In genomic region chr10:46557319-46558140, GRCh38 we compare ENCODE assay signal across 10 cellular contexts. TPM values are rescaled to one million over a fixed set of nuclear protein-coding genes. Genes with fewer than 3 reads are reported as not detected.
DNase-seq lines count a peak whose midpoint lies in the region; ATAC-seq and TF ChIP-seq lines count a peak whose summit lies in the region.
"Had no signal": no experiment of that assay in that cellular context is flagged by ENCODE, and none has a peak within 500 bp of the region (broad histone marks: within the 10 kb centered on the region; RNA-seq: fewer than 3 reads in every experiment).

No MANE protein-coding gene starts in this region.

- H3K9me3 Mint-ChIP-seq in activated CD4-positive, alpha-beta T cell treated with anti-CD3 and anti-CD28 coated beads for 36 hours (ENCODE audit: low read depth): no peaks in the 10 kb centered on the region
- no peaks in the 10 kb centered on the region for H3K9me3 Mint-ChIP-seq in activated CD4-positive, alpha-beta T cell treated with anti-CD3 and anti-CD28 coated beads, Interleukin-2, amount 10 ng/mL, durations not matched to agents 24 days and 14 days
- H3K9me3 Mint-ChIP-seq in activated naive CD8-positive, alpha-beta T cell (ENCODE audit: low read depth): no peaks in the 10 kb centered on the region

- TF ChIP-seq CTCF in lower leg skin (IDR thresholded peaks at IDR 0.05) (no peak), testis (IDR thresholded peaks at IDR 0.05) (no peak)

- H3K36me3 ChIP-seq in testis (ENCODE audit: low read depth, missing control alignments): no peaks in the 10 kb centered on the region

- POLR2A ChIA-PET in activated CD4-positive, alpha-beta T cell treated with anti-CD3 and anti-CD28 coated beads for 36 hours (lab: Charles Lee): no interaction called here

- H3K27me3 ChIP-seq in testis: no peaks in the 10 kb centered on the region

- H3K27ac Mint-ChIP-seq in activated CD4-positive, alpha-beta T cell treated with anti-CD3 and anti-CD28 coated beads for 36 hours: no peak overlapping the region
- no peak overlapping the region for H3K27ac Mint-ChIP-seq in activated CD4-positive, alpha-beta T cell treated with anti-CD3 and anti-CD28 coated beads, Interleukin-2, amount 10 ng/mL, durations not matched to agents 24 days and 14 days
- H3K27ac Mint-ChIP-seq in activated naive CD8-positive, alpha-beta T cell: no peak overlapping the region

- H3K4me3 ChIP-seq in lower leg skin (ENCODE audit: low read depth, poor library complexity, severe bottlenecking) (no peak overlapping the region), testis (peak overlapping the region in 1 of 2 donors; percentile 43)

- 89 to 90% methylated on average over 33 of the region's 33 CpGs for WGBS in lower leg skin, 2 donors
- 69 to 77% methylated on average over 32 to 33 of the region's 33 CpGs for WGBS in testis, 2 donors

- ATAC-seq in activated CD4-positive, alpha-beta T cell treated with anti-CD3 and anti-CD28 coated beads for 36 hours: no peak
- ATAC-seq in GM18502 (IDR thresholded peaks at IDR 0.05; ENCODE audit: poor library complexity, unreplicated experiment): no peak

- CTCF ChIA-PET in activated CD4-positive, alpha-beta T cell treated with anti-CD3 and anti-CD28 coated beads for 36 hours (lab: Charles Lee): no interaction called here

- H3K9me3 ChIP-seq in testis: no peaks in the 10 kb centered on the region

- H3K4me1 Mint-ChIP-seq in activated CD4-positive, alpha-beta T cell treated with anti-CD3 and anti-CD28 coated beads for 36 hours: peaks cover 6% of the 10 kb centered on the region
- H3K4me1 Mint-ChIP-seq in activated CD4-positive, alpha-beta T cell treated with anti-CD3 and anti-CD28 coated beads, Interleukin-2, amount 10 ng/mL, durations not matched to agents 24 days and 14 days: peaks cover 2% of the 10 kb centered on the region
- peaks cover 5% of the 10 kb centered on the region for H3K4me1 Mint-ChIP-seq in activated naive CD8-positive, alpha-beta T cell (ENCODE audit: low read depth)

- no peak for DNase-seq in activated CD4-positive, alpha-beta T cell treated with anti-CD3 and anti-CD28 coated beads for 36 hours
- no peak for DNase-seq in activated CD4-positive, alpha-beta T cell treated with anti-CD3 and anti-CD28 coated beads, Interleukin-2, amount 10 ng/mL, durations not matched to agents 24 days and 14 days
- DNase-seq in lower leg skin (ENCODE audit: low spot score in 2 of 2): peak; percentile 25 to 90
- DNase-seq in testis: peak; percentile 19
- DNase-seq in AG20443 (ENCODE audit: low spot score): no peak
- no peak for DNase-seq in effector CD4-positive, alpha-beta T cell
- DNase-seq: NCI-H187 had no signal

- peaks cover 6% of the 10 kb centered on the region for H3K27me3 Mint-ChIP-seq in activated CD4-positive, alpha-beta T cell treated with anti-CD3 and anti-CD28 coated beads for 36 hours
- H3K27me3 Mint-ChIP-seq in activated CD4-positive, alpha-beta T cell treated with anti-CD3 and anti-CD28 coated beads, Interleukin-2, amount 10 ng/mL, durations not matched to agents 24 days and 14 days: no peaks in the 10 kb centered on the region
- H3K27me3 Mint-ChIP-seq in activated naive CD8-positive, alpha-beta T cell: peaks cover 3% of the 10 kb centered on the region

- TF ChIP-seq POLR2A in lower leg skin (IDR thresholded peaks at IDR 0.05): no peak
- TF ChIP-seq POLR2A in testis (IDR thresholded peaks at IDR 0.05): no peak

- peaks cover 6% of the 10 kb centered on the region for H3K4me1 ChIP-seq in testis

- H3K27ac ChIP-seq in testis: no peak overlapping the region

- H3K36me3 Mint-ChIP-seq in activated CD4-positive, alpha-beta T cell treated with anti-CD3 and anti-CD28 coated beads for 36 hours (ENCODE audit: low read depth): no peaks in the 10 kb centered on the region
- no peaks in the 10 kb centered on the region for H3K36me3 Mint-ChIP-seq in activated CD4-positive, alpha-beta T cell treated with anti-CD3 and anti-CD28 coated beads, Interleukin-2, amount 10 ng/mL, durations not matched to agents 24 days and 14 days (ENCODE audit: low read depth)
- H3K36me3 Mint-ChIP-seq in activated naive CD8-positive, alpha-beta T cell: no peaks in the 10 kb centered on the region

- intact Hi-C loops in activated CD4-positive, alpha-beta T cell treated with anti-CD3 and anti-CD28 coated beads for 36 hours (cut with DNase I, micrococcal nuclease): no loop called here
- intact Hi-C loops in activated CD4-positive, alpha-beta T cell treated with anti-CD3 and anti-CD28 coated beads, Interleukin-2, amount 10 ng/mL, durations not matched to agents 24 days and 14 days (cut with micrococcal nuclease): no loop called here
- intact Hi-C loops in lower leg skin (cut with DNase I; ENCODE audit: low total_unique reads): no loop called here
- intact Hi-C loops in testis (cut with DNase I; ENCODE audit: low total_unique reads): no loop called here

- H3K4me3 Mint-ChIP-seq in activated CD4-positive, alpha-beta T cell treated with anti-CD3 and anti-CD28 coated beads for 36 hours: peak overlapping the region; percentile 45
- H3K4me3 Mint-ChIP-seq in activated CD4-positive, alpha-beta T cell treated with anti-CD3 and anti-CD28 coated beads, Interleukin-2, amount 10 ng/mL, durations not matched to agents 24 days and 14 days: no peak overlapping the region
- H3K4me3 Mint-ChIP-seq in activated naive CD8-positive, alpha-beta T cell: peak overlapping the region; percentile 81

RNA-seq across cellular contexts. Expression of gene GPRIN2, which starts 1.1 kb away (rescaled TPM):
- total RNA-seq in activated CD4-positive, alpha-beta T cell treated with anti-CD3 and anti-CD28 coated beads for 36 hours: not detected
- total RNA-seq in activated CD4-positive, alpha-beta T cell treated with anti-CD3 and anti-CD28 coated beads, Interleukin-2, amount 10 ng/mL, durations not matched to agents 24 days and 14 days: not detected in 2 replicates
- total RNA-seq in lower leg skin: 100 to 1,000 TPM in 1 of 4 donors, 10 to 100 TPM in 3; 50.5 to 118 (median 61.8) TPM
- 1 to 10 TPM; 4.3 to 4.9 TPM for total RNA-seq in testis
- 5.7 TPM for polyA plus RNA-seq in testis (ENCODE audit: insufficient read depth, low read depth, low replicate concordance)
- total RNA-seq: T-helper 1 cell treated with Interleukin-12 subunit alpha and Interleukin-12 subunit beta and Interleukin-4 antibody, amounts not matched to agents 30 ng/mL and 1 ng/mL, for 36 hours had no signal

RNA-seq across cellular contexts. Expression of gene SYT15, which starts 21.4 kb away (rescaled TPM):
- under 1 TPM; 0.91 to 0.93 TPM for total RNA-seq in activated CD4-positive, alpha-beta T cell treated with anti-CD3 and anti-CD28 coated beads for 36 hours
- 1.3 and 1.8 TPM in 2 replicates for total RNA-seq in activated CD4-positive, alpha-beta T cell treated with anti-CD3 and anti-CD28 coated beads, Interleukin-2, amount 10 ng/mL, durations not matched to agents 24 days and 14 days
- total RNA-seq in lower leg skin (1 to 10 TPM in 3 of 4 donors, under 1 TPM in 1; 0.55 to 4.1 (median 2.0) TPM), testis (1 to 10 TPM; 1.7 to 3.6 TPM)
- 2.1 TPM for polyA plus RNA-seq in testis (ENCODE audit: insufficient read depth, low read depth, low replicate concordance)

Comparison
In these comparisons a context has a peak if more than half of its experiments do, and no peak if none do; other contexts are left out.
1. DNase-seq: peak in lower leg skin (2 of 2) and testis (single experiment); none in activated CD4-positive, alpha-beta T cell treated with anti-CD3 and anti-CD28 coated beads for 36 hours (single experiment), activated CD4-positive, alpha-beta T cell treated with anti-CD3 and anti-CD28 coated beads, Interleukin-2, amount 10 ng/mL, durations not matched to agents 24 days and 14 days (single experiment), AG20443 (single experiment) and effector CD4-positive, alpha-beta T cell (single experiment).
2. RNA of gene GPRIN2, which starts 1.1 kb away (total RNA-seq): 50.5 to 118 TPM in lower leg skin; 4.3 to 4.9 TPM in testis, not detected in activated CD4-positive, alpha-beta T cell treated with anti-CD3 and anti-CD28 coated beads for 36 hours and not detected in activated CD4-positive, alpha-beta T cell treated with anti-CD3 and anti-CD28 coated beads, Interleukin-2, amount 10 ng/mL, durations not matched to agents 24 days and 14 days; every median in the first group is over 4 times any median in the second.